Comparison of ENCODE assay signal across 15 cellular contexts in genomic region chr1:41520951-41521742, GRCh38. TPM values are rescaled to one million over a fixed set of nuclear protein-coding genes. Genes with fewer than 3 reads are reported as not detected.
A peak's percentile ranks its signal among the peaks of the same experiment; 100 is the strongest.
DNase-seq lines count a peak whose midpoint lies in the region; ATAC-seq and TF ChIP-seq lines count a peak whose summit lies in the region.
"Had no signal": no experiment of that assay in that cellular context is flagged by ENCODE, and none has a peak within 500 bp of the region (broad histone marks: within the 10 kb centered on the region; RNA-seq: fewer than 3 reads in every experiment).

No MANE protein-coding gene starts in this region.

- WGBS in right cardiac atrium, result 86% methylated on average over 15 of the region's 15 CpGs

- H3K27me3 ChIP-seq in right cardiac atrium (ENCODE audit: control insufficient read depth, insufficient read depth) (no peaks in the 10 kb centered on the region), left ventricle myocardium inferior (ENCODE audit: low read depth) (no peaks in the 10 kb centered on the region)
- H3K27me3 ChIP-seq in naive thymus-derived CD4-positive, alpha-beta T cell (ENCODE audit: control insufficient read depth in 2 of 2, insufficient read depth in 2 of 2, low read length in 2 of 2), result no peaks in the 10 kb centered on the region

- H3K36me3 ChIP-seq in left ventricle myocardium inferior, result no peaks in the 10 kb centered on the region
- H3K36me3 ChIP-seq in naive thymus-derived CD4-positive, alpha-beta T cell (ENCODE audit: control insufficient read depth in 2 of 3, insufficient read depth in 3 of 3, low read length in 3 of 3), result no peaks in the 10 kb centered on the region

- H3K4me1 Mint-ChIP-seq in naive thymus-derived CD4-positive, alpha-beta T cell, result peaks cover 0 to 10% (median 6%) of the 10 kb centered on the region in 7 donors
- peaks cover 13% of the 10 kb centered on the region for H3K4me1 Mint-ChIP-seq in activated T-cell treated with anti-CD3 and anti-CD28 coated beads, Interleukin-2, amount 50 U/mL, for 24 hours (ENCODE audit: low read depth)

- H3K4me3 ChIP-seq in right cardiac atrium (ENCODE audit: low read length) (no peak overlapping the region), left ventricle myocardium inferior (no peak overlapping the region)
- H3K4me3 ChIP-seq in naive thymus-derived CD4-positive, alpha-beta T cell (ENCODE audit: low read length), result no peak overlapping the region
- H3K4me3 ChIP-seq: A549 had no signal

- H3K9me3 ChIP-seq in right cardiac atrium (ENCODE audit: control insufficient read depth, low read length), result no peaks in the 10 kb centered on the region
- H3K9me3 ChIP-seq in left ventricle myocardium inferior (replicated peaks), result no peaks in the 10 kb centered on the region
- no peaks in the 10 kb centered on the region for H3K9me3 ChIP-seq in naive thymus-derived CD4-positive, alpha-beta T cell (ENCODE audit: control insufficient read depth in 2 of 3, low read length in 3 of 3)
- H3K9me3 ChIP-seq: A549 had no signal

- no peak for TF ChIP-seq CTCF in left ventricle myocardium inferior (IDR thresholded peaks at IDR 0.05; ENCODE audit: borderline replicate concordance)

- H3K4me1 ChIP-seq in right cardiac atrium (ENCODE audit: control insufficient read depth, insufficient read depth, low read length) (no peaks in the 10 kb centered on the region), left ventricle myocardium inferior (peaks cover 16% of the 10 kb centered on the region)
- H3K4me1 ChIP-seq in naive thymus-derived CD4-positive, alpha-beta T cell (ENCODE audit: control insufficient read depth in 2 of 2, insufficient read depth in 2 of 2, low read length in 2 of 2), result no peaks in the 10 kb centered on the region

- H3K4me3 Mint-ChIP-seq in naive thymus-derived CD4-positive, alpha-beta T cell, result no peak overlapping the region
- H3K4me3 Mint-ChIP-seq in activated T-cell treated with anti-CD3 and anti-CD28 coated beads, Interleukin-2, amount 50 U/mL, for 24 hours, result no peak overlapping the region

- intact Hi-C loops in right cardiac atrium (cut with DNase I) (no loop called here), left ventricle myocardium inferior (cut with micrococcal nuclease) (no loop called here)
- intact Hi-C loops in naive thymus-derived CD4-positive, alpha-beta T cell (cut with micrococcal nuclease), result no loop called here

- no peaks in the 10 kb centered on the region for H3K27me3 Mint-ChIP-seq in naive thymus-derived CD4-positive, alpha-beta T cell
- H3K27me3 Mint-ChIP-seq in activated T-cell treated with anti-CD3 and anti-CD28 coated beads, Interleukin-2, amount 50 U/mL, for 24 hours, result no peaks in the 10 kb centered on the region

- H3K27ac ChIP-seq in right cardiac atrium (ENCODE audit: low read length) (no peak overlapping the region), left ventricle myocardium inferior (replicated peaks) (no peak overlapping the region)
- no peak overlapping the region for H3K27ac ChIP-seq in naive thymus-derived CD4-positive, alpha-beta T cell (ENCODE audit: low read depth, low read length)
- H3K27ac ChIP-seq: A549 had no signal

- peak overlapping the region in 1 of 9 donors; percentile 43 for H3K27ac Mint-ChIP-seq in naive thymus-derived CD4-positive, alpha-beta T cell
- no peak overlapping the region for H3K27ac Mint-ChIP-seq in activated T-cell treated with anti-CD3 and anti-CD28 coated beads, Interleukin-2, amount 50 U/mL, for 24 hours

- ATAC-seq in right cardiac atrium, result no peak
- ATAC-seq in naive thymus-derived CD4-positive, alpha-beta T cell, result peak; percentile 41
- ATAC-seq in GM21360 (IDR thresholded peaks at IDR 0.05; ENCODE audit: unreplicated experiment), result no peak
- ATAC-seq: A549 had no signal

- CTCF ChIA-PET in naive thymus-derived CD4-positive, alpha-beta T cell (lab: Charles Lee), result no interaction called here

- POLR2A ChIA-PET in naive thymus-derived CD4-positive, alpha-beta T cell (lab: Charles Lee), result interaction anchor here (0.6 kb wide), 1 partner anchor 40 kb away, joined by 3 read pairs; no protein-coding TSS in a partner anchor

- H3K9me3 Mint-ChIP-seq in naive thymus-derived CD4-positive, alpha-beta T cell, result no peaks in the 10 kb centered on the region
- H3K9me3 Mint-ChIP-seq in activated T-cell treated with anti-CD3 and anti-CD28 coated beads, Interleukin-2, amount 50 U/mL, for 24 hours, result no peaks in the 10 kb centered on the region

- peaks cover 0 to 10% (median 4%) of the 10 kb centered on the region in 5 donors for H3K36me3 Mint-ChIP-seq in naive thymus-derived CD4-positive, alpha-beta T cell
- H3K36me3 Mint-ChIP-seq in activated T-cell treated with anti-CD3 and anti-CD28 coated beads, Interleukin-2, amount 50 U/mL, for 24 hours (ENCODE audit: low read depth), result peaks cover 87% of the 10 kb centered on the region

- DNase-seq in right cardiac atrium, result peak in 2 of 3 donors; percentile 33 to 36
- no peak for DNase-seq in left ventricle myocardium inferior
- DNase-seq in SKM-1 (lab: John Stamatoyannopoulos, UW; ENCODE audit: unreplicated experiment), result peak; percentile 36
- no peak for DNase-seq in naive thymus-derived CD4-positive, alpha-beta T cell
- DNase-seq in NCI-H2227 treated with DMSO at 0.1 percent for 48 hours (lab: John Stamatoyannopoulos, UW), result no peak
- no peak for DNase-seq in NCI-H1105 (lab: John Stamatoyannopoulos, UW)
- DNase-seq in activated T-cell treated with anti-CD3 and anti-CD28 coated beads, Interleukin-2, amount 50 U/mL, for 24 hours, result no peak
- DNase-seq: C1 segment of cervical spinal cord, DND-41, NCI-H146, NCI-H2081 treated with DMSO at 0.1 percent for 48 hours, NCI-H524, SHP77 had no signal

RNA-seq across cellular contexts. Expression of gene EDN2, which starts 36.7 kb away (rescaled TPM):
- total RNA-seq in right cardiac atrium (under 1 TPM; 0.31 to 0.56 (median 0.38) TPM), left ventricle myocardium inferior (0.47 TPM)
- 0.07 TPM for polyA plus RNA-seq in right cardiac atrium
- total RNA-seq in naive thymus-derived CD4-positive, alpha-beta T cell, result not detected
- not detected for polyA plus RNA-seq in naive thymus-derived CD4-positive, alpha-beta T cell

Comparison
In these comparisons a context has a peak if more than half of its experiments do, and no peak if none do; other contexts are left out.
1. DNase-seq: peak in right cardiac atrium (2 of 3) and SKM-1 (single experiment); none in left ventricle myocardium inferior (single experiment), naive thymus-derived CD4-positive, alpha-beta T cell (0 of 9), NCI-H2227 treated with DMSO at 0.1 percent for 48 hours (single experiment), NCI-H1105 (single experiment) and activated T-cell treated with anti-CD3 and anti-CD28 coated beads, Interleukin-2, amount 50 U/mL, for 24 hours (single experiment).